Comparison of ENCODE assay signal across 12 cellular contexts in genomic region chr2:27776097-27776496, GRCh38. TPM values are rescaled to one million over a fixed set of nuclear protein-coding genes. Genes with fewer than 3 reads are reported as not detected.
A peak's percentile ranks its signal among the peaks of the same experiment; 100 is the strongest.
DNase-seq lines count a peak whose midpoint lies in the region; TF ChIP-seq lines count a peak whose summit lies in the region.
"Had no signal": no experiment of that assay in that cellular context is flagged by ENCODE, and none has a peak within 500 bp of the region (broad histone marks: within the 10 kb centered on the region; RNA-seq: fewer than 3 reads in every experiment).

No MANE protein-coding gene starts in this region.

- peaks cover 4% of the 10 kb centered on the region for H3K27me3 Mint-ChIP-seq in neural progenitor cell (ENCODE audit: insufficient read depth, low read depth)

- TF ChIP-seq EP300 in esophagus muscularis mucosa (IDR thresholded peaks at IDR 0.05): peak; percentile 66
- no peak for TF ChIP-seq EP300 in stomach (IDR thresholded peaks at IDR 0.05)

- TF ChIP-seq CTCF in BE2C (IDR thresholded peaks at IDR 0.05; ENCODE audit: low read depth, low read length): no peak
- TF ChIP-seq CTCF in NB4 (IDR thresholded peaks at IDR 0.05; ENCODE audit: low read depth, low read length): no peak
- TF ChIP-seq CTCF in esophagus muscularis mucosa (IDR thresholded peaks at IDR 0.05): no peak
- TF ChIP-seq CTCF in neural progenitor cell (IDR thresholded peaks at IDR 0.05): no peak
- no peak for TF ChIP-seq CTCF in lower leg skin (IDR thresholded peaks at IDR 0.05)
- TF ChIP-seq CTCF in stomach (IDR thresholded peaks at IDR 0.05): no peak

- H3K36me3 Mint-ChIP-seq in neural progenitor cell: peaks cover 9% of the 10 kb centered on the region

- DNase-seq in BE2C (peak; percentile 63), NB4 (ENCODE audit: low read depth) (no peak), esophagus muscularis mucosa (ENCODE audit: extremely low spot score) (peak; percentile 92), neural progenitor cell (ENCODE audit: low spot score) (no peak), lower leg skin (ENCODE audit: low spot score in 2 of 2) (no peak), NCI-H1092 (lab: John Stamatoyannopoulos, UW) (no peak), stomach (no peak)
- no peak for DNase-seq in stimulated activated CD4-positive, alpha-beta T cell treated with anti-CD3 and anti-CD28 coated beads, Interleukin-1b, Interleukin-23, amount 100 ng/mL, for 48 hours
- DNase-seq: activated T-cell treated with anti-CD3 and anti-CD28 coated beads, Interleukin-2, amount 50 U/mL, for 1 hour; kidney; NCI-H345 had no signal

- H3K4me1 Mint-ChIP-seq in neural progenitor cell: peaks cover 18% of the 10 kb centered on the region

- peak overlapping the region; percentile 9 for H3K9ac ChIP-seq in neural progenitor cell

- TF ChIP-seq POLR2A in NB4 (IDR thresholded peaks at IDR 0.05; ENCODE audit: extremely low read depth, insufficient read length) (no peak), esophagus muscularis mucosa (IDR thresholded peaks at IDR 0.05; ENCODE audit: low read depth) (no peak), lower leg skin (IDR thresholded peaks at IDR 0.05) (no peak), stomach (IDR thresholded peaks at IDR 0.05) (no peak)

- H3K27ac ChIP-seq in esophagus muscularis mucosa (replicated peaks in 1 of 4): peak overlapping the region; percentile 87 to 94 (median 88)
- H3K27ac ChIP-seq in neural progenitor cell: no peak overlapping the region
- peak overlapping the region in 2 of 5 donors; percentile 31 to 81 for H3K27ac ChIP-seq in stomach

- H3K36me3 ChIP-seq in BE2C (peaks cover 47% of the 10 kb centered on the region), esophagus muscularis mucosa (peaks cover 0 to 14% (median 10%) of the 10 kb centered on the region in 4 donors), neural progenitor cell (no peaks in the 10 kb centered on the region), stomach (peaks cover 0 to 58% (median 32%) of the 10 kb centered on the region in 4 donors)

- H2AFZ ChIP-seq in neural progenitor cell (replicated peaks): no peak overlapping the region

- H3K9me3 ChIP-seq in BE2C (no peaks in the 10 kb centered on the region), esophagus muscularis mucosa (no peaks in the 10 kb centered on the region), neural progenitor cell (ENCODE audit: low read depth) (no peaks in the 10 kb centered on the region), stomach (no peaks in the 10 kb centered on the region)

- H3K27ac Mint-ChIP-seq in neural progenitor cell: no peak overlapping the region
- H3K27ac Mint-ChIP-seq: T-helper 1 cell treated with Interleukin-12 subunit alpha and Interleukin-12 subunit beta and Interleukin-4 antibody, amounts not matched to agents 30 μg/mL and 1 μg/mL, for 36 hours had no signal

- WGBS in esophagus muscularis mucosa: 37% methylated on average over 8 of the region's 8 CpGs
- 41 to 44% methylated on average over 8 of the region's 8 CpGs for WGBS in lower leg skin, 2 donors
- 45 to 56% (median 47%) methylated on average over 8 of the region's 8 CpGs for WGBS in stomach, 5 donors

- H3K9me3 Mint-ChIP-seq in neural progenitor cell: no peaks in the 10 kb centered on the region
- H3K9me3 Mint-ChIP-seq: T-helper 1 cell treated with Interleukin-12 subunit alpha and Interleukin-12 subunit beta and Interleukin-4 antibody, amounts not matched to agents 30 μg/mL and 1 μg/mL, for 36 hours had no signal

- H3K4me3 Mint-ChIP-seq in neural progenitor cell: no peak overlapping the region
- H3K4me3 Mint-ChIP-seq: T-helper 1 cell treated with Interleukin-12 subunit alpha and Interleukin-12 subunit beta and Interleukin-4 antibody, amounts not matched to agents 30 μg/mL and 1 μg/mL, for 36 hours had no signal

- peaks cover 20% of the 10 kb centered on the region for H3F3A ChIP-seq in neural progenitor cell (ENCODE audit: low read depth)

- peaks cover 7% of the 10 kb centered on the region for H3K4me1 ChIP-seq in BE2C
- peaks cover 58 to 89% (median 85%) of the 10 kb centered on the region in 4 donors for H3K4me1 ChIP-seq in esophagus muscularis mucosa
- peaks cover 13% of the 10 kb centered on the region for H3K4me1 ChIP-seq in neural progenitor cell
- H3K4me1 ChIP-seq in stomach: peaks cover 17 to 77% (median 52%) of the 10 kb centered on the region in 4 donors

- peaks cover 13% of the 10 kb centered on the region for H4K20me1 ChIP-seq in neural progenitor cell (ENCODE audit: low read depth)

- H3K27me3 ChIP-seq in BE2C (no peaks in the 10 kb centered on the region), esophagus muscularis mucosa (no peaks in the 10 kb centered on the region), neural progenitor cell (no peaks in the 10 kb centered on the region), stomach (no peaks in the 10 kb centered on the region)

- peaks cover 74% of the 10 kb centered on the region for H3K79me2 ChIP-seq in neural progenitor cell (ENCODE audit: low read depth)

- H3K4me2 ChIP-seq in neural progenitor cell: no peak overlapping the region

- H3K4me3 ChIP-seq in BE2C (ENCODE audit: low read depth, low read length) (no peak overlapping the region), NB4 (ENCODE audit: low read depth, low read length) (peak overlapping the region; percentile 35), esophagus muscularis mucosa (peak overlapping the region in 1 of 4 donors; percentile 11), neural progenitor cell (no peak overlapping the region), lower leg skin (ENCODE audit: low read depth, poor library complexity, severe bottlenecking) (no peak overlapping the region), stomach (no peak overlapping the region)

- intact Hi-C loops in esophagus muscularis mucosa (cut with DNase I): loop anchor here (10.0 kb wide), 1 partner anchor 619 kb away; the partner anchor contains the start of gene FOSL2
- intact Hi-C loops in lower leg skin (cut with DNase I; ENCODE audit: low total_unique reads): no loop called here
- intact Hi-C loops in stomach (cut with DNase I; ENCODE audit: low total_unique reads): no loop called here

RNA-seq across cellular contexts. Expression of gene MRPL33, which starts 4.6 kb away (rescaled TPM):
- polyA plus RNA-seq in BE2C (2012; ENCODE audit: insufficient read depth, insufficient read length, low read depth): 153 TPM
- total RNA-seq in esophagus muscularis mucosa (100 to 1,000 TPM; 283 to 500 (median 345) TPM), neural progenitor cell (ENCODE audit: low replicate concordance) (78.9 and 147 TPM in 2 replicates), lower leg skin (10 to 100 TPM; 43.3 to 64.9 (median 54.5) TPM), stomach (100 to 1,000 TPM in 2 of 5 donors, 10 to 100 TPM in 2, 1 to 10 TPM in 1; 8.2 to 226 (median 25.5) TPM)
- polyA plus RNA-seq in stomach: 100 to 1,000 TPM; 149 to 268 (median 193) TPM

Comparison
In these comparisons a context has a peak if more than half of its experiments do, and no peak if none do; other contexts are left out.
1. DNase-seq: peak in BE2C (single experiment) and esophagus muscularis mucosa (single experiment); none in NB4 (single experiment), neural progenitor cell (single experiment), stimulated activated CD4-positive, alpha-beta T cell treated with anti-CD3 and anti-CD28 coated beads, Interleukin-1b, Interleukin-23, amount 100 ng/mL, for 48 hours (single experiment), lower leg skin (0 of 2), NCI-H1092 (single experiment) and stomach (single experiment).